Comparison of ENCODE assay signal across 8 cellular contexts in genomic region chr13:71864094-71864980, GRCh38. TPM values are rescaled to one million over a fixed set of nuclear protein-coding genes. Genes with fewer than 3 reads are reported as not detected.
A peak's percentile ranks its signal among the peaks of the same experiment; 100 is the strongest.
DNase-seq lines count a peak whose midpoint lies in the region; ATAC-seq, FAIRE-seq and TF ChIP-seq lines count a peak whose summit lies in the region.

No MANE protein-coding gene starts in this region.

- FAIRE-seq in HTR-8/SVneo (lab: Jason Lieb, UNC): no peak

- no peaks in the 10 kb centered on the region for H3K36me3 ChIP-seq in heart right ventricle
- no peaks in the 10 kb centered on the region for H3K36me3 ChIP-seq in prostate gland

- intact Hi-C loops in heart right ventricle (cut with DNase I): loop anchor here in 3 of 10 donors (5.0 to 10.0 kb wide), 7 partner anchors 77 to 470 kb away; no protein-coding TSS in a partner anchor
- intact Hi-C loops in prostate gland (cut with DNase I): no loop called here

- peaks cover 18% of the 10 kb centered on the region; the same call in 1 of the 2 replicates for H3K27me3 Mint-ChIP-seq in HFFc6 (ENCODE audit: insufficient read depth)
- H3K27me3 Mint-ChIP-seq in activated T-cell treated with anti-CD3 and anti-CD28 coated beads, Interleukin-2, amount 50 U/mL, for 24 hours: peaks cover 57% of the 10 kb centered on the region

- H3K9me3 ChIP-seq in AG04450 (ENCODE audit: control insufficient read depth, insufficient read depth, low read length) (no peaks in the 10 kb centered on the region; the same call in 1 of the 2 replicates), heart right ventricle (no peaks in the 10 kb centered on the region), prostate gland (no peaks in the 10 kb centered on the region)

- H3K27me3 ChIP-seq in AG04450 (ENCODE audit: control insufficient read depth, insufficient read depth, low read length) (peaks cover 28% of the 10 kb centered on the region), heart right ventricle (peaks cover 0 to 41% (median 17%) of the 10 kb centered on the region in 7 donors), prostate gland (replicated peaks; ENCODE audit: insufficient read depth) (no peaks in the 10 kb centered on the region)

- H3K4me1 ChIP-seq in heart right ventricle: peaks cover 2 to 36% (median 17%) of the 10 kb centered on the region in 9 donors
- H3K4me1 ChIP-seq in prostate gland (replicated peaks): no peaks in the 10 kb centered on the region

- H3K4me1 Mint-ChIP-seq in HFFc6 (ENCODE audit: low read depth): peaks cover 9% of the 10 kb centered on the region
- H3K4me1 Mint-ChIP-seq in activated T-cell treated with anti-CD3 and anti-CD28 coated beads, Interleukin-2, amount 50 U/mL, for 24 hours (ENCODE audit: low read depth): peaks cover 20% of the 10 kb centered on the region

- 4 to 5% methylated on average over 39 of the region's 39 CpGs for WGBS in heart right ventricle, 2 donors
- WGBS in prostate gland: 2% methylated on average over 39 of the region's 39 CpGs

- peak in 7 of 8 donors; percentile 50 to 83 (median 78) for ATAC-seq in heart right ventricle
- no peak for ATAC-seq in HG03280 (IDR thresholded peaks at IDR 0.05; ENCODE audit: unreplicated experiment)

- no peak for DNase-seq in AG04450 (ENCODE audit: low read depth, low spot score)
- no peak for DNase-seq in HFFc6
- peak; percentile 33 for DNase-seq in activated T-cell treated with anti-CD3 and anti-CD28 coated beads, Interleukin-2, amount 50 U/mL, for 24 hours
- peak; percentile 63 to 65 for DNase-seq in heart right ventricle
- DNase-seq in prostate gland (ENCODE audit: low spot score): peak; percentile 85
- no peak for DNase-seq in HTR-8/SVneo (ENCODE audit: insufficient read length, low spot score)
- DNase-seq in GM10248 (ENCODE audit: extremely low spot score): no peak

- no peaks in the 10 kb centered on the region for H3K36me3 Mint-ChIP-seq in HFFc6 (ENCODE audit: low read depth)
- H3K36me3 Mint-ChIP-seq in activated T-cell treated with anti-CD3 and anti-CD28 coated beads, Interleukin-2, amount 50 U/mL, for 24 hours (ENCODE audit: low read depth): no peaks in the 10 kb centered on the region

- POLR2A ChIA-PET in AG04450 (lab: Yijun Ruan, JAX) (no interaction called here), GM10248 (lab: Yijun Ruan, JAX) (no interaction called here)

- H3K4me3 ChIP-seq in AG04450 (ENCODE audit: low read depth, low read length): peak overlapping the region; percentile 17
- peak overlapping the region; percentile 53 to 89 (median 80) for H3K4me3 ChIP-seq in heart right ventricle
- H3K4me3 ChIP-seq in prostate gland: peak overlapping the region; percentile 71 to 72

- no peaks in the 10 kb centered on the region; the same call in 1 of the 2 replicates for H3K9me3 Mint-ChIP-seq in HFFc6
- H3K9me3 Mint-ChIP-seq in activated T-cell treated with anti-CD3 and anti-CD28 coated beads, Interleukin-2, amount 50 U/mL, for 24 hours: no peaks in the 10 kb centered on the region

- CTCF ChIA-PET in AG04450 (lab: Charles Lee) (interaction anchor here (0.7 kb wide), 1 partner anchor 399 kb away, joined by 3 read pairs; no protein-coding TSS in a partner anchor), GM10248 (lab: Yijun Ruan, JAX) (interaction anchor here (1.3 kb wide), 1 partner anchor 15 kb away, joined by 7 read pairs; no protein-coding TSS in a partner anchor)

- no peak overlapping the region for H3K27ac Mint-ChIP-seq in HFFc6
- no peak overlapping the region for H3K27ac Mint-ChIP-seq in activated T-cell treated with anti-CD3 and anti-CD28 coated beads, Interleukin-2, amount 50 U/mL, for 24 hours

- peak; percentile 31 for TF ChIP-seq POLR2A in prostate gland (IDR thresholded peaks at IDR 0.05)

- H3K4me3 Mint-ChIP-seq in HFFc6: peak overlapping the region; percentile 60
- peak overlapping the region; percentile 80 for H3K4me3 Mint-ChIP-seq in activated T-cell treated with anti-CD3 and anti-CD28 coated beads, Interleukin-2, amount 50 U/mL, for 24 hours

- TF ChIP-seq CTCF in AG04450 (IDR thresholded peaks at IDR 0.05; ENCODE audit: low read depth, low read length) (no peak), HFFc6 (IDR thresholded peaks at IDR 0.05) (no peak), heart right ventricle (IDR thresholded peaks at IDR 0.05) (peak in 4 of 9 donors; percentile 5 to 38 (median 8)), prostate gland (IDR thresholded peaks at IDR 0.05) (peak in 2 of 4 experiments; percentile 14 to 20), GM10248 (IDR thresholded peaks at IDR 0.05; ENCODE audit: control extremely low read depth, extremely low read depth, low read depth, missing control alignments) (no peak)

- H3K27ac ChIP-seq in AG04450 (ENCODE audit: low read depth, low read length) (no peak overlapping the region), heart right ventricle (peak overlapping the region in 9 of 10 donors; percentile 61 to 93 (median 87)), prostate gland (peak overlapping the region; percentile 84 to 87)

RNA-seq across cellular contexts. Expression of gene DACH1, which starts 2.7 kb away (rescaled TPM):
- 0.07 and 0.10 TPM in 2 replicates for polyA plus RNA-seq in AG04450 (2011; rRNA removed)
- 0.04 and 0.18 TPM in 2 replicates for polyA minus RNA-seq in AG04450 (2011; rRNA and poly(A)+ RNA removed)
- total RNA-seq in HFFc6 (2021; fragmentation: NEBNext Ultra II Directional; extraction: Animal tissue kit (Norgen Biotek cat#: 25700)): not detected
- 1 to 10 TPM; 1.8 to 5.2 (median 2.8) TPM for total RNA-seq in heart right ventricle
- polyA plus RNA-seq in heart right ventricle: 1 to 10 TPM; 1.2 to 1.9 TPM
- total RNA-seq in prostate gland: 10 to 100 TPM; 14.6 to 18.0 TPM

Comparison
In these comparisons a context has a peak if more than half of its experiments do, and no peak if none do; other contexts are left out.
1. DNase-seq: peak in activated T-cell treated with anti-CD3 and anti-CD28 coated beads, Interleukin-2, amount 50 U/mL, for 24 hours (single experiment), heart right ventricle (2 of 2) and prostate gland (single experiment); none in AG04450 (single experiment), HFFc6 (single experiment), HTR-8/SVneo (single experiment) and GM10248 (single experiment).
2. H3K4me3 ChIP-seq: peak in every context shown above with its lines; median percentile 80 in heart right ventricle; 72 in prostate gland; 17 in AG04450.